In genomic region chr20:44211177-44212039, GRCh38 we compare ENCODE assay signal across 8 cellular contexts. TPM values are rescaled to one million over a fixed set of nuclear protein-coding genes. Genes with fewer than 3 reads are reported as not detected.
DNase-seq lines count a peak whose midpoint lies in the region; ATAC-seq and TF ChIP-seq lines count a peak whose summit lies in the region.

No MANE protein-coding gene starts in this region.

- H3K79me1 ChIP-seq in trophoblast cell (ENCODE audit: low read length): peaks cover 10% of the 10 kb centered on the region

- DNase-seq in DMS 273 (lab: John Stamatoyannopoulos, UW; ENCODE audit: unreplicated experiment) (peak; percentile 55), DMS 273 treated with DMSO at 0.1 percent for 48 hours (lab: John Stamatoyannopoulos, UW) (no peak), WERI-Rb-1 (no peak), fibroblast of the aortic adventitia (ENCODE audit: low read depth) (peak; percentile 87), trophoblast cell (peak in 1 of 2 donors; percentile 39), ecto neural progenitor cell (ENCODE audit: low spot score) (no peak), NCI-H1048 (lab: John Stamatoyannopoulos, UW) (no peak)

- H3K27me3 ChIP-seq in WERI-Rb-1 (ENCODE audit: insufficient read depth, low read depth, severe bottlenecking): no peaks in the 10 kb centered on the region
- no peaks in the 10 kb centered on the region for H3K27me3 ChIP-seq in trophoblast cell (ENCODE audit: insufficient read depth, low read length)

- H3K23ac ChIP-seq in trophoblast cell (ENCODE audit: low read length): no peak overlapping the region

- ATAC-seq in HG03095 (IDR thresholded peaks at IDR 0.05; ENCODE audit: unreplicated experiment): peak; percentile 16

- H3K27ac ChIP-seq in WERI-Rb-1 (peak overlapping the region; percentile 62), trophoblast cell (ENCODE audit: low read depth, low read length) (peak overlapping the region; percentile 70)

- peak overlapping the region; percentile 10 for H4K91ac ChIP-seq in trophoblast cell (ENCODE audit: low read depth, low read length)

- peaks cover 7% of the 10 kb centered on the region for H3K36me3 ChIP-seq in WERI-Rb-1
- H3K36me3 ChIP-seq in trophoblast cell (ENCODE audit: control insufficient read depth in 1 of 2, insufficient read depth in 2 of 2, low read length in 2 of 2): no peaks in the 10 kb centered on the region

- no peak overlapping the region for H2AK5ac ChIP-seq in trophoblast cell (ENCODE audit: low read length)

- H4K12ac ChIP-seq in trophoblast cell (ENCODE audit: low read depth, low read length): no peak overlapping the region

- H4K8ac ChIP-seq in trophoblast cell (ENCODE audit: low read depth, low read length): peak overlapping the region; percentile 49

- peaks cover 9% of the 10 kb centered on the region for H3K79me2 ChIP-seq in trophoblast cell (ENCODE audit: control insufficient read depth, insufficient read depth, low read length, poor library complexity)

- H3K9me3 ChIP-seq in WERI-Rb-1 (ENCODE audit: severe bottlenecking): no peaks in the 10 kb centered on the region
- H3K9me3 ChIP-seq in trophoblast cell (ENCODE audit: insufficient read depth, low read depth, low read length): no peaks in the 10 kb centered on the region

- no peak overlapping the region for H2AFZ ChIP-seq in trophoblast cell (ENCODE audit: insufficient read depth, low read length, poor library complexity)

- no peak overlapping the region for H3K14ac ChIP-seq in trophoblast cell (ENCODE audit: low read length)

- H3K4me1 ChIP-seq in trophoblast cell (ENCODE audit: control insufficient read depth in 1 of 2, insufficient read depth in 2 of 2, low read length in 2 of 2): peaks cover 3 to 6% of the 10 kb centered on the region in 2 experiments

- TF ChIP-seq CTCF in WERI-Rb-1 (IDR thresholded peaks at IDR 0.05; ENCODE audit: low read depth, low read length): no peak
- TF ChIP-seq CTCF in fibroblast of the aortic adventitia (IDR thresholded peaks at IDR 0.05; ENCODE audit: insufficient read depth, low read length): no peak

- peak overlapping the region; percentile 19 for H3K18ac ChIP-seq in trophoblast cell (ENCODE audit: low read length)

- no CpG with 5 or more reads among the region's 24 CpGs for WGBS in trophoblast cell (ENCODE audit: extremely low coverage, insufficient coverage, insufficient read length)

- H2BK120ac ChIP-seq in trophoblast cell (ENCODE audit: insufficient read depth, low read length, poor library complexity): no peak overlapping the region

- H2BK12ac ChIP-seq in trophoblast cell (ENCODE audit: low read length): peak overlapping the region; percentile 2

- no peak overlapping the region for H3K4ac ChIP-seq in trophoblast cell (ENCODE audit: low read depth, low read length)

- peak overlapping the region; percentile 76 for H3K4me3 ChIP-seq in WERI-Rb-1 (ENCODE audit: low read depth, low read length)
- peak overlapping the region; percentile 76 for H3K4me3 ChIP-seq in fibroblast of the aortic adventitia (ENCODE audit: low read depth, low read length)
- peak overlapping the region; percentile 81 for H3K4me3 ChIP-seq in trophoblast cell (ENCODE audit: low read depth, low read length)

- H2BK5ac ChIP-seq in trophoblast cell (ENCODE audit: low read depth, low read length, poor library complexity): no peak overlapping the region

- peak overlapping the region; percentile 22 for H3K9ac ChIP-seq in trophoblast cell (ENCODE audit: low read length)

- H3K4me2 ChIP-seq in trophoblast cell (ENCODE audit: low read length): peak overlapping the region; percentile 62

RNA-seq across cellular contexts. Expression of gene OSER1, which starts 0.8 kb away (rescaled TPM):
- total RNA-seq in fibroblast of the aortic adventitia (ENCODE audit: low replicate concordance): 12.6 and 45.1 TPM in 2 replicates
- polyA plus RNA-seq in trophoblast cell (2013): 61.8 and 64.9 TPM in 2 replicates

RNA-seq across cellular contexts. Expression of gene JPH2, which starts 24.4 kb away (rescaled TPM):
- total RNA-seq in fibroblast of the aortic adventitia (ENCODE audit: low replicate concordance): under 0.01 and 0.82 TPM in 2 replicates
- polyA plus RNA-seq in trophoblast cell (2013): 13.7 and 14.2 TPM in 2 replicates

RNA-seq across cellular contexts. Expression of gene GDAP1L1, which starts 35.7 kb away (rescaled TPM):
- total RNA-seq in fibroblast of the aortic adventitia (ENCODE audit: low replicate concordance): 0.18 and 0.90 TPM in 2 replicates
- 0.01 and 0.06 TPM in 2 replicates for polyA plus RNA-seq in trophoblast cell (2013)

Comparison
In these comparisons a context has a peak if more than half of its experiments do, and no peak if none do; other contexts are left out.
1. DNase-seq: peak in DMS 273 (single experiment) and fibroblast of the aortic adventitia (single experiment); none in DMS 273 treated with DMSO at 0.1 percent for 48 hours (single experiment), WERI-Rb-1 (single experiment), ecto neural progenitor cell (single experiment) and NCI-H1048 (single experiment).
2. Peak in every context shown above with its lines, with median percentiles within 50 percentile points of each other: H3K4me3 ChIP-seq.